Comparison of ENCODE assay signal across 1 cellular context in the genomic region with DNA sequence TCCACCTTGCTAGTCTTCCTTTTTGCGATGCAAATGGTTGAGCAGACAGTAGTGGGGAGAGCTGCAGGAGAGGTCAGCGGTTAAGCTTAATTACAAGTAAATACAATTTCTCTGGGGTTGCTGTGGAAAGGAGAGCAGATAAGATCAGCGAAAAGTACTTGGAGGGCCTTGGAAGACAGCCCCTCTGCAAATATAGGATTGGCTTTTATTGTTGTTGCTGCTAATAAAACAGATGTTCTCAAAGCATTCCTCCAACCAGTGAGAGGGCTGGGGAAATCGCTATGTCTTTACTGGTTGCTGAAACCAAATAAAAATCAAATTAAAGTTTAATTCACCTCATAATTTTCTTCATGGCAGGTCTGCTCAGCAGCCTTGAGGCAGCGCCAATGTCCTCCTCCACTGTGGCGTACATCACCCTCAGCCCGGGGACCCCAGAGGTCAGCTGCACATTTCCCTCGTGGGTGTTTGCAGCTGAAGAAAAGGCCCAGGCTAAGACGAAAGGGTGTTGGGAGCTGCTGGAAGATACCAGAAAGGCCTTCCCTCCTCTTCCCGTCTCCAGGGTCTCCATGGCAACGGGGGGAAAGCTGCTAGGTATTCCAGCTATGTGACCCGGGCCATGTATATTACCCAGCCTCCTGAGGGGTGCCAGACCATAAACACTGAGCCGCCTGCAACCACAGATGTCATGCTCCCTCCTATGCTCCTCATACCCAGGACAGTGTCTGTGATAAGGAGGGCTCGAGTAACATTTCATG.
TF ChIP-seq lines count a peak whose summit lies in the region.

No MANE protein-coding gene starts in this region.

TF ChIP-seq in HEK293, 187 proteins besides CTCF, POLR2A, EP300 and RAD21 (continued from another document):
- TF ChIP-seq, protein P1, sequence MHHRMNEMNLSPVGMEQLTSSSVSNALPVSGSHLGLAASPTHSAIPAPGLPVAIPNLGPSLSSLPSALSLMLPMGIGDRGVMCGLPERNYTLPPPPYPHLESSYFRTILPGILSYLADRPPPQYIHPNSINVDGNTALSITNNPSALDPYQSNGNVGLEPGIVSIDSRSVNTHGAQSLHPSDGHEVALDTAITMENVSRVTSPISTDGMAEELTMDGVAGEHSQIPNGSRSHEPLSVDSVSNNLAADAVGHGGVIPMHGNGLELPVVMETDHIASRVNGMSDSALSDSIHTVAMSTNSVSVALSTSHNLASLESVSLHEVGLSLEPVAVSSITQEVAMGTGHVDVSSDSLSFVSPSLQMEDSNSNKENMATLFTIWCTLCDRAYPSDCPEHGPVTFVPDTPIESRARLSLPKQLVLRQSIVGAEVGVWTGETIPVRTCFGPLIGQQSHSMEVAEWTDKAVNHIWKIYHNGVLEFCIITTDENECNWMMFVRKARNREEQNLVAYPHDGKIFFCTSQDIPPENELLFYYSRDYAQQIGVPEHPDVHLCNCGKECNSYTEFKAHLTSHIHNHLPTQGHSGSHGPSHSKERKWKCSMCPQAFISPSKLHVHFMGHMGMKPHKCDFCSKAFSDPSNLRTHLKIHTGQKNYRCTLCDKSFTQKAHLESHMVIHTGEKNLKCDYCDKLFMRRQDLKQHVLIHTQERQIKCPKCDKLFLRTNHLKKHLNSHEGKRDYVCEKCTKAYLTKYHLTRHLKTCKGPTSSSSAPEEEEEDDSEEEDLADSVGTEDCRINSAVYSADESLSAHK (tag by site-specific recombination; IDR thresholded peaks at IDR 0.05), result peak; percentile 82
- no peak for TF ChIP-seq ZSCAN16 (tag by site-specific recombination; IDR thresholded peaks at IDR 0.05)
- TF ChIP-seq IKZF3 (tag by site-specific recombination; IDR thresholded peaks at IDR 0.05), result no peak
- TF ChIP-seq ZNF626 (tag by site-specific recombination; IDR thresholded peaks at IDR 0.05), result no peak
- peak; percentile 58; the same call in 1 of the 2 replicates for TF ChIP-seq WT1 (tag by site-specific recombination; IDR thresholded peaks at IDR 0.05)
- TF ChIP-seq ZFP41 (tag by site-specific recombination; IDR thresholded peaks at IDR 0.05; ENCODE audit: borderline replicate concordance), result no peak
- no peak for TF ChIP-seq ZBTB11 (tag by site-specific recombination; conservative IDR thresholded peaks at IDR 0.05; ENCODE audit: low read depth)
- TF ChIP-seq KLF10 (tag by site-specific recombination; IDR thresholded peaks at IDR 0.05), result 0 out of 2 replicates have a peak, but pooled peaks have one; percentile 18
- TF ChIP-seq ZNF112 (tag by site-specific recombination; IDR thresholded peaks at IDR 0.05), result no peak
- TF ChIP-seq ZNF211 (tag by site-specific recombination; IDR thresholded peaks at IDR 0.05; ENCODE audit: low read depth), result no peak
- peak; percentile 92 for TF ChIP-seq OSR2 (tag by site-specific recombination; IDR thresholded peaks at IDR 0.05)
- TF ChIP-seq ZNF114 (tag by site-specific recombination; IDR thresholded peaks at IDR 0.05), result no peak
- no peak for TF ChIP-seq ZNF433 (tag by site-specific recombination; IDR thresholded peaks at IDR 0.05; ENCODE audit: low read depth)
- TF ChIP-seq, protein P2, sequence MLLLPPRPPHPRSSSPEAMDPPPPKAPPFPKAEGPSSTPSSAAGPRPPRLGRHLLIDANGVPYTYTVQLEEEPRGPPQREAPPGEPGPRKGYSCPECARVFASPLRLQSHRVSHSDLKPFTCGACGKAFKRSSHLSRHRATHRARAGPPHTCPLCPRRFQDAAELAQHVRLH (tag by site-specific recombination; IDR thresholded peaks at IDR 0.05), result peak; percentile 83
- peak; percentile 98 for TF ChIP-seq ZBTB20 (tag by site-specific recombination; IDR thresholded peaks at IDR 0.05)
TF ChIP-seq in HEK293: peak in this region for 26.
